Comparison of ENCODE assay signal across 2 cellular contexts in the genomic region with DNA sequence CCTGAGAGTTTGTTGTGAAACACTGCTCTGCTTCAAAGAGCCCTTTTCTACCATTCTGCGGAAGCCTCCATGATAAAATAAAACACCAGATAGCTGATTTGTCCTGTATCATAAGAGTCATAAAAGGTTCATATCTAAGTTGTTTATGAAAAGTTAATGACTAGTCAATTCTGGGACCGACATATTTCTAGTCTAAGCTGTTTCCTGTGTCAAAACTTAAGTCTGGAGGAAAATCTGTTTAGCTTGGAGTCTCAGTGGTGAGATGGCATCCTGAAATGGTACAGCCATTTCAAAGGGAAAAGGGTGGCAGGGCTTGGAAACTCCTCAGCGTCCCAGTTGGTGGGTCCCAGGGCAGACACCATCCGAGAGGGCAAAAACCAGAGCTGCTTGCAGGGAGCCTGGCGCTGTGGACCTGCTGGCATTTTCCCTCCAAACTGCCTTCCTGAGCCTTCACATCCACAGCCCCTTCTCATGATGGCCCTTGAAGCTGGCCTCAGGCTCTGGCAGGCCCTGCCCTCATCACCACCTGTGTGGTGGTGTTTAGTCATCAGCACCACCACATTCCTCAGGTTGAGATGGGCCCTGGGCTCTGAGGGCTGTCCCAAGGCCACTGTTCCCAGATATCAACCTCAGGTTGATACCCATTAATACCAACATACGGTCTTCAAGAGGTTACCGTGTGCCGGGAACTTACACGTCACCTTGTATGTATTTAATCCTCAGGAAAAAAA.
TF ChIP-seq lines count a peak whose summit lies in the region.

No MANE protein-coding gene starts in this region.

TF ChIP-seq in IMR-90, 13 proteins besides CTCF, POLR2A, EP300 and RAD21:
- TF ChIP-seq, protein P1, sequence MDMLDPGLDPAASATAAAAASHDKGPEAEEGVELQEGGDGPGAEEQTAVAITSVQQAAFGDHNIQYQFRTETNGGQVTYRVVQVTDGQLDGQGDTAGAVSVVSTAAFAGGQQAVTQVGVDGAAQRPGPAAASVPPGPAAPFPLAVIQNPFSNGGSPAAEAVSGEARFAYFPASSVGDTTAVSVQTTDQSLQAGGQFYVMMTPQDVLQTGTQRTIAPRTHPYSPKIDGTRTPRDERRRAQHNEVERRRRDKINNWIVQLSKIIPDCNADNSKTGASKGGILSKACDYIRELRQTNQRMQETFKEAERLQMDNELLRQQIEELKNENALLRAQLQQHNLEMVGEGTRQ (IDR thresholded peaks at IDR 0.05; ENCODE audit: low read depth, low read length): no peak
- TF ChIP-seq NFE2L2 (IDR thresholded peaks at IDR 0.05; ENCODE audit: low read depth, low read length): no peak

TF ChIP-seq in endothelial cell of umbilical vein, 7 proteins besides CTCF, POLR2A, EP300 and RAD21:
- TF ChIP-seq EZH2 (IDR thresholded peaks at IDR 0.05; ENCODE audit: borderline replicate concordance, low read depth, low read length, severe bottlenecking): no peak
- TF ChIP-seq, protein P2, sequence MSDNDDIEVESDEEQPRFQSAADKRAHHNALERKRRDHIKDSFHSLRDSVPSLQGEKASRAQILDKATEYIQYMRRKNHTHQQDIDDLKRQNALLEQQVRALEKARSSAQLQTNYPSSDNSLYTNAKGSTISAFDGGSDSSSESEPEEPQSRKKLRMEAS (IDR thresholded peaks at IDR 0.05; ENCODE audit: insufficient read depth, insufficient read length): no peak
- peak; percentile 21 for TF ChIP-seq POLR2AphosphoS5 (IDR thresholded peaks at IDR 0.05; ENCODE audit: insufficient read depth, low read depth, low read length)
- no peak for TF ChIP-seq FOS (IDR thresholded peaks at IDR 0.05; ENCODE audit: borderline replicate concordance, insufficient read depth, low read length)
- TF ChIP-seq GATA2 (IDR thresholded peaks at IDR 0.05; ENCODE audit: insufficient read depth, insufficient read length, low read depth, low read length): no peak
